In genomic region chr2:85589982-85590791, GRCh38 we compare ENCODE assay signal across 10 cellular contexts. TPM values are rescaled to one million over a fixed set of nuclear protein-coding genes. Genes with fewer than 3 reads are reported as not detected.
DNase-seq lines count a peak whose midpoint lies in the region; ATAC-seq, FAIRE-seq and TF ChIP-seq lines count a peak whose summit lies in the region.
"Had no signal": no experiment of that assay in that cellular context is flagged by ENCODE, and none has a peak within 500 bp of the region (broad histone marks: within the 10 kb centered on the region; RNA-seq: fewer than 3 reads in every experiment).

No MANE protein-coding gene starts in this region.

- intact Hi-C loops in adrenal gland (cut with DNase I): no loop called here
- intact Hi-C loops in activated T-helper 1 cell treated with anti-CD3 and anti-CD28 coated beads, Interleukin-12 subunit alpha, Interleukin-12 subunit beta, Interleukin-2, Interleukin-4 antibody, amounts not matched to agents 30 ng/mL and 10 ng/mL and 1 ng/mL, durations not matched to agents 14 hours and 24 hours and 36 hours (cut with micrococcal nuclease): no loop called here

- H3K9me3 ChIP-seq in adrenal gland (replicated peaks in 1 of 3): no peaks in the 10 kb centered on the region
- H3K9me3 ChIP-seq in keratinocyte (ENCODE audit: control insufficient read depth, low read depth, low read length): no peaks in the 10 kb centered on the region

- H3K27ac Mint-ChIP-seq in activated T-helper 1 cell treated with anti-CD3 and anti-CD28 coated beads, Interleukin-12 subunit alpha, Interleukin-12 subunit beta, Interleukin-2, Interleukin-4 antibody, amounts not matched to agents 30 ng/mL and 10 ng/mL and 1 ng/mL, durations not matched to agents 14 hours and 24 hours and 36 hours: no peak overlapping the region
- H3K27ac Mint-ChIP-seq: memory B cell had no signal

- H4K20me1 ChIP-seq in keratinocyte (ENCODE audit: control insufficient read depth, extremely low read depth, insufficient read depth, low read length): no peaks in the 10 kb centered on the region

- H3K4me3 Mint-ChIP-seq in activated T-helper 1 cell treated with anti-CD3 and anti-CD28 coated beads, Interleukin-12 subunit alpha, Interleukin-12 subunit beta, Interleukin-2, Interleukin-4 antibody, amounts not matched to agents 30 ng/mL and 10 ng/mL and 1 ng/mL, durations not matched to agents 14 hours and 24 hours and 36 hours: no peak overlapping the region
- H3K4me3 Mint-ChIP-seq: memory B cell had no signal

- ATAC-seq in HG02759 (IDR thresholded peaks at IDR 0.05; ENCODE audit: unreplicated experiment): no peak

- TF ChIP-seq CTCF in adrenal gland (IDR thresholded peaks at IDR 0.05) (no peak), keratinocyte (optimal IDR thresholded peaks at IDR 0.05 in 1 of 3, IDR thresholded peaks at IDR 0.05 in 1 of 3, conservative IDR thresholded peaks at IDR 0.05 in 1 of 3; ENCODE audit: extremely low read depth in 1 of 3, insufficient read depth in 2 of 3, low read length in 3 of 3) (no peak)

- H3K36me3 Mint-ChIP-seq in activated T-helper 1 cell treated with anti-CD3 and anti-CD28 coated beads, Interleukin-12 subunit alpha, Interleukin-12 subunit beta, Interleukin-2, Interleukin-4 antibody, amounts not matched to agents 30 ng/mL and 10 ng/mL and 1 ng/mL, durations not matched to agents 14 hours and 24 hours and 36 hours (ENCODE audit: low read depth): peaks cover 5% of the 10 kb centered on the region
- H3K36me3 Mint-ChIP-seq: memory B cell had no signal

- H3K79me2 ChIP-seq in keratinocyte (ENCODE audit: control insufficient read depth, insufficient read depth, low read length): no peaks in the 10 kb centered on the region

- no peak overlapping the region for H3K9ac ChIP-seq in keratinocyte (ENCODE audit: control insufficient read depth, extremely low read depth, insufficient read depth, low read length)

- no peaks in the 10 kb centered on the region for H3K9me1 ChIP-seq in keratinocyte (ENCODE audit: control insufficient read depth, extremely low read depth, insufficient read depth, low read length)

- no peak for FAIRE-seq in keratinocyte (lab: Jason Lieb, UNC)
- FAIRE-seq: A204.1 had no signal

- no peaks in the 10 kb centered on the region for H3K9me3 Mint-ChIP-seq in activated T-helper 1 cell treated with anti-CD3 and anti-CD28 coated beads, Interleukin-12 subunit alpha, Interleukin-12 subunit beta, Interleukin-2, Interleukin-4 antibody, amounts not matched to agents 30 ng/mL and 10 ng/mL and 1 ng/mL, durations not matched to agents 14 hours and 24 hours and 36 hours
- H3K9me3 Mint-ChIP-seq: memory B cell had no signal

- H2AFZ ChIP-seq in keratinocyte (ENCODE audit: control insufficient read depth, low read length): peak overlapping the region; percentile 15

- peak in 2 of 3 experiments; percentile 2 to 52 for DNase-seq in NCI-H1417 (lab: John Stamatoyannopoulos, UW)
- DNase-seq in NCI-H1417 treated with DMSO at 0.1 percent for 48 hours (lab: John Stamatoyannopoulos, UW): no peak
- peak in 4 of 7 donors; percentile 54 to 78 (median 56) for DNase-seq in adrenal gland
- no peak for DNase-seq in keratinocyte (ENCODE audit: low read depth, low spot score)
- peak in 5 of 49 donors; percentile 24 to 38 (median 27) for DNase-seq in substantia nigra (lab: John Stamatoyannopoulos, UW)
- DNase-seq in activated T-helper 1 cell treated with anti-CD3 and anti-CD28 coated beads, Interleukin-12 subunit alpha, Interleukin-12 subunit beta, Interleukin-2, Interleukin-4 antibody, amounts not matched to agents 30 ng/mL and 10 ng/mL and 1 ng/mL, durations not matched to agents 14 hours and 24 hours and 36 hours (ENCODE audit: low spot score): no peak
- DNase-seq in middle frontal gyrus (ENCODE audit: extremely low spot score, low spot score): no peak

- dilution Hi-C loops in keratinocyte (cut with MboI; ENCODE audit: extremely low pct_ligation_motif_present, low sequenced_read_pairs): no loop called here

- no peak overlapping the region for H3K4me2 ChIP-seq in keratinocyte (ENCODE audit: control insufficient read depth, extremely low read depth, insufficient read depth, low read depth, low read length)

- WGBS in adrenal gland, 4 donors: 42 to 58% (median 57%) methylated on average over 6 to 7 of the region's 7 CpGs

- H3K27ac ChIP-seq in adrenal gland (peak overlapping the region in 4 of 5 donors; percentile 33 to 92 (median 66)), keratinocyte (ENCODE audit: control insufficient read depth, insufficient read depth, low read length) (peak overlapping the region; percentile 26), substantia nigra (ENCODE audit: low read depth, low read length, poor library complexity, severe bottlenecking) (peak overlapping the region; percentile 23)

- no peak overlapping the region for H3K4me3 ChIP-seq in adrenal gland
- no peak overlapping the region for H3K4me3 ChIP-seq in keratinocyte (ENCODE audit: control insufficient read depth in 2 of 3, extremely low read depth in 1 of 3, insufficient read depth in 2 of 3, low read depth in 1 of 3, low read length in 3 of 3)

- H3K27me3 Mint-ChIP-seq in activated T-helper 1 cell treated with anti-CD3 and anti-CD28 coated beads, Interleukin-12 subunit alpha, Interleukin-12 subunit beta, Interleukin-2, Interleukin-4 antibody, amounts not matched to agents 30 ng/mL and 10 ng/mL and 1 ng/mL, durations not matched to agents 14 hours and 24 hours and 36 hours (ENCODE audit: insufficient read depth): no peaks in the 10 kb centered on the region
- H3K27me3 Mint-ChIP-seq: memory B cell had no signal

- H3K36me3 ChIP-seq in adrenal gland (replicated peaks in 1 of 2) (no peaks in the 10 kb centered on the region), keratinocyte (ENCODE audit: control insufficient read depth in 2 of 2, extremely low read depth in 1 of 2, insufficient read depth in 2 of 2, low read length in 2 of 2) (no peaks in the 10 kb centered on the region)

- no peaks in the 10 kb centered on the region for H3K27me3 ChIP-seq in adrenal gland
- H3K27me3 ChIP-seq in keratinocyte (ENCODE audit: control insufficient read depth, extremely low read depth, insufficient read depth, low read length): no peaks in the 10 kb centered on the region

- TF ChIP-seq POLR2A in adrenal gland (IDR thresholded peaks at IDR 0.05): no peak

- H3K4me1 ChIP-seq in adrenal gland (replicated peaks in 1 of 2): peaks cover 19 to 74% of the 10 kb centered on the region in 2 donors
- peaks cover 24% of the 10 kb centered on the region for H3K4me1 ChIP-seq in keratinocyte (ENCODE audit: control insufficient read depth, extremely low read depth, insufficient read depth, low read length)

- peaks cover 35% of the 10 kb centered on the region for H3K4me1 Mint-ChIP-seq in activated T-helper 1 cell treated with anti-CD3 and anti-CD28 coated beads, Interleukin-12 subunit alpha, Interleukin-12 subunit beta, Interleukin-2, Interleukin-4 antibody, amounts not matched to agents 30 ng/mL and 10 ng/mL and 1 ng/mL, durations not matched to agents 14 hours and 24 hours and 36 hours (ENCODE audit: low read depth)

RNA-seq across cellular contexts. Expression of gene RNF181, which starts 5.4 kb away (rescaled TPM):
- 100 to 1,000 TPM in 7 of 8 donors, 10 to 100 TPM in 1; 93.8 to 199 (median 172) TPM for total RNA-seq in adrenal gland
- 100 to 1,000 TPM; 130 to 295 (median 214) TPM for polyA plus RNA-seq in adrenal gland
- polyA plus RNA-seq in keratinocyte: 174 to 336 TPM (median 264 TPM) in 3 replicates
- 142 TPM for polyA plus RNA-seq in keratinocyte (2011; ENCODE audit: low read depth)
- polyA plus RNA-seq in keratinocyte (2011; cell fraction: cytosol; rRNA removed): 254 and 258 TPM in 2 replicates
- 174 and 184 TPM in 2 replicates for polyA plus RNA-seq in keratinocyte (2011; cell fraction: nucleus; rRNA removed)
- 183 and 184 TPM in 2 replicates for polyA plus RNA-seq in keratinocyte (2012; ENCODE audit: low replicate concordance)
- 91.5 to 161 TPM (median 143 TPM) in 3 replicates for polyA minus RNA-seq in keratinocyte
- 59.3 TPM for polyA minus RNA-seq in keratinocyte (2011; cell fraction: cytosol; rRNA and poly(A)+ RNA removed)
- 36.0 and 45.8 TPM in 2 replicates for polyA minus RNA-seq in keratinocyte (2011; cell fraction: nucleus; rRNA and poly(A)+ RNA removed)
- total RNA-seq in activated T-helper 1 cell treated with anti-CD3 and anti-CD28 coated beads, Interleukin-12 subunit alpha, Interleukin-12 subunit beta, Interleukin-2, Interleukin-4 antibody, amounts not matched to agents 30 ng/mL and 10 ng/mL and 1 ng/mL, durations not matched to agents 14 hours and 24 hours and 36 hours: 111 and 116 TPM in 2 replicates

RNA-seq across cellular contexts. Expression of gene VAMP5, which starts 6.0 kb away (rescaled TPM):
- 100 to 1,000 TPM in 2 of 8 donors, 10 to 100 TPM in 6; 34.1 to 122 (median 78.3) TPM for total RNA-seq in adrenal gland
- polyA plus RNA-seq in adrenal gland: 100 to 1,000 TPM in 2 of 3 donors, 10 to 100 TPM in 1; 37.7 to 130 (median 118) TPM
- 9.3 to 24.1 TPM (median 11.0 TPM) in 3 replicates for polyA plus RNA-seq in keratinocyte
- 4.6 TPM for polyA plus RNA-seq in keratinocyte (2011; ENCODE audit: low read depth)
- 14.2 and 17.5 TPM in 2 replicates for polyA plus RNA-seq in keratinocyte (2011; cell fraction: cytosol; rRNA removed)
- polyA plus RNA-seq in keratinocyte (2011; cell fraction: nucleus; rRNA removed): 18.0 and 24.5 TPM in 2 replicates
- 9.8 and 27.8 TPM in 2 replicates for polyA plus RNA-seq in keratinocyte (2012; ENCODE audit: low replicate concordance)
- 4.3 to 18.1 TPM (median 5.4 TPM) in 3 replicates for polyA minus RNA-seq in keratinocyte
- 7.5 TPM for polyA minus RNA-seq in keratinocyte (2011; cell fraction: cytosol; rRNA and poly(A)+ RNA removed)
- 2.3 TPM in 1 of 2 replicates, not detected in the other for polyA minus RNA-seq in keratinocyte (2011; cell fraction: nucleus; rRNA and poly(A)+ RNA removed)
- total RNA-seq in activated T-helper 1 cell treated with anti-CD3 and anti-CD28 coated beads, Interleukin-12 subunit alpha, Interleukin-12 subunit beta, Interleukin-2, Interleukin-4 antibody, amounts not matched to agents 30 ng/mL and 10 ng/mL and 1 ng/mL, durations not matched to agents 14 hours and 24 hours and 36 hours: 31.7 and 40.0 TPM in 2 replicates

RNA-seq across cellular contexts. Expression of gene TMEM150A, which starts 12.3 kb away (rescaled TPM):
- 10 to 100 TPM; 16.0 to 31.2 (median 22.6) TPM for total RNA-seq in adrenal gland
- polyA plus RNA-seq in adrenal gland (10 to 100 TPM; 11.6 to 79.1 (median 61.4) TPM), keratinocyte (7.7 to 13.3 TPM (median 11.8 TPM) in 3 replicates)
- 3.1 TPM for polyA plus RNA-seq in keratinocyte (2011; ENCODE audit: low read depth)
- 11.1 and 14.1 TPM in 2 replicates for polyA plus RNA-seq in keratinocyte (2011; cell fraction: cytosol; rRNA removed)
- polyA plus RNA-seq in keratinocyte (2011; cell fraction: nucleus; rRNA removed): 19.1 and 25.4 TPM in 2 replicates
- 11.8 and 13.9 TPM in 2 replicates for polyA plus RNA-seq in keratinocyte (2012; ENCODE audit: low replicate concordance)
- 9.6 to 30.7 TPM (median 13.3 TPM) in 3 replicates for polyA minus RNA-seq in keratinocyte
- polyA minus RNA-seq in keratinocyte (2011; cell fraction: cytosol; rRNA and poly(A)+ RNA removed): 13.0 TPM
- 3.0 and 5.2 TPM in 2 replicates for polyA minus RNA-seq in keratinocyte (2011; cell fraction: nucleus; rRNA and poly(A)+ RNA removed)
- 7.0 and 8.9 TPM in 2 replicates for total RNA-seq in activated T-helper 1 cell treated with anti-CD3 and anti-CD28 coated beads, Interleukin-12 subunit alpha, Interleukin-12 subunit beta, Interleukin-2, Interleukin-4 antibody, amounts not matched to agents 30 ng/mL and 10 ng/mL and 1 ng/mL, durations not matched to agents 14 hours and 24 hours and 36 hours

RNA-seq across cellular contexts. Expression of gene VAMP8, which starts 12.8 kb away (rescaled TPM):
- 10 to 100 TPM in 7 of 8 donors, 1 to 10 TPM in 1; 8.3 to 68.9 (median 46.1) TPM for total RNA-seq in adrenal gland
- polyA plus RNA-seq in adrenal gland (100 to 1,000 TPM in 1 of 3 donors, 10 to 100 TPM in 2; 47.2 to 108 (median 51.5) TPM), keratinocyte (291 to 385 TPM (median 323 TPM) in 3 replicates)
- 115 TPM for polyA plus RNA-seq in keratinocyte (2011; ENCODE audit: low read depth)
- 423 and 525 TPM in 2 replicates for polyA plus RNA-seq in keratinocyte (2011; cell fraction: cytosol; rRNA removed)
- polyA plus RNA-seq in keratinocyte (2011; cell fraction: nucleus; rRNA removed): 184 and 200 TPM in 2 replicates
- polyA plus RNA-seq in keratinocyte (2012; ENCODE audit: low replicate concordance): 220 and 230 TPM in 2 replicates
- 45.8 to 108 TPM (median 86.7 TPM) in 3 replicates for polyA minus RNA-seq in keratinocyte
- polyA minus RNA-seq in keratinocyte (2011; cell fraction: cytosol; rRNA and poly(A)+ RNA removed): 50.3 TPM
- 17.8 and 33.5 TPM in 2 replicates for polyA minus RNA-seq in keratinocyte (2011; cell fraction: nucleus; rRNA and poly(A)+ RNA removed)
- total RNA-seq in activated T-helper 1 cell treated with anti-CD3 and anti-CD28 coated beads, Interleukin-12 subunit alpha, Interleukin-12 subunit beta, Interleukin-2, Interleukin-4 antibody, amounts not matched to agents 30 ng/mL and 10 ng/mL and 1 ng/mL, durations not matched to agents 14 hours and 24 hours and 36 hours: 86.1 and 89.6 TPM in 2 replicates

RNA-seq across cellular contexts. Expression of gene C2orf68, which starts 21.7 kb away (rescaled TPM):
- total RNA-seq in adrenal gland: 10 to 100 TPM; 11.7 to 40.4 (median 21.8) TPM
- polyA plus RNA-seq in adrenal gland (10 to 100 TPM; 24.2 to 48.9 (median 29.0) TPM), keratinocyte (7.9 to 13.6 TPM (median 12.5 TPM) in 3 replicates)
- polyA plus RNA-seq in keratinocyte (2011; ENCODE audit: low read depth): 4.5 TPM
- 6.0 and 7.9 TPM in 2 replicates for polyA plus RNA-seq in keratinocyte (2011; cell fraction: cytosol; rRNA removed)
- 8.9 and 9.8 TPM in 2 replicates for polyA plus RNA-seq in keratinocyte (2011; cell fraction: nucleus; rRNA removed)
- 9.4 and 16.2 TPM in 2 replicates for polyA plus RNA-seq in keratinocyte (2012; ENCODE audit: low replicate concordance)
- 9.2 to 20.9 TPM (median 19.2 TPM) in 3 replicates for polyA minus RNA-seq in keratinocyte
- polyA minus RNA-seq in keratinocyte (2011; cell fraction: cytosol; rRNA and poly(A)+ RNA removed): 11.5 TPM
- 3.6 and 4.5 TPM in 2 replicates for polyA minus RNA-seq in keratinocyte (2011; cell fraction: nucleus; rRNA and poly(A)+ RNA removed)
- total RNA-seq in activated T-helper 1 cell treated with anti-CD3 and anti-CD28 coated beads, Interleukin-12 subunit alpha, Interleukin-12 subunit beta, Interleukin-2, Interleukin-4 antibody, amounts not matched to agents 30 ng/mL and 10 ng/mL and 1 ng/mL, durations not matched to agents 14 hours and 24 hours and 36 hours: 36.3 and 36.7 TPM in 2 replicates

Comparison
In these comparisons a context has a peak if more than half of its experiments do, and no peak if none do; other contexts are left out.
1. DNase-seq: peak in NCI-H1417 (2 of 3) and adrenal gland (4 of 7); none in NCI-H1417 treated with DMSO at 0.1 percent for 48 hours (single experiment), keratinocyte (single experiment), activated T-helper 1 cell treated with anti-CD3 and anti-CD28 coated beads, Interleukin-12 subunit alpha, Interleukin-12 subunit beta, Interleukin-2, Interleukin-4 antibody, amounts not matched to agents 30 ng/mL and 10 ng/mL and 1 ng/mL, durations not matched to agents 14 hours and 24 hours and 36 hours (single experiment) and middle frontal gyrus (single experiment).
2. Peak in every context shown above with its lines, with median percentiles within 50 percentile points of each other: H3K27ac ChIP-seq.